8 cellular contexts compared by ENCODE assay signal in genomic region chr1:210250998-210251679, GRCh38. TPM values are rescaled to one million over a fixed set of nuclear protein-coding genes. Genes with fewer than 3 reads are reported as not detected.
DNase-seq lines count a peak whose midpoint lies in the region; ATAC-seq, FAIRE-seq and TF ChIP-seq lines count a peak whose summit lies in the region.

No MANE protein-coding gene starts in this region.

- H3K23ac ChIP-seq in H1 (ENCODE audit: insufficient read length), result no peak overlapping the region

- no peak for FAIRE-seq in H1 (lab: Jason Lieb, UNC)

- H3K79me2 ChIP-seq in H1 (ENCODE audit: control insufficient read depth in 1 of 2, insufficient read depth in 2 of 2, low read length in 2 of 2) (no peaks in the 10 kb centered on the region), Karpas-422 (ENCODE audit: low read length) (no peaks in the 10 kb centered on the region)

- H3K36me3 ChIP-seq in SJSA1, result no peaks in the 10 kb centered on the region
- no peaks in the 10 kb centered on the region for H3K36me3 ChIP-seq in H1 (ENCODE audit: control insufficient read depth in 2 of 4, insufficient read depth in 4 of 4, low read length in 3 of 4)
- no peaks in the 10 kb centered on the region for H3K36me3 ChIP-seq in mesodermal cell (ENCODE audit: control insufficient read depth, insufficient read depth, low read length)
- H3K36me3 ChIP-seq in thoracic aorta, result no peaks in the 10 kb centered on the region
- H3K36me3 ChIP-seq in Karpas-422 (ENCODE audit: insufficient read depth, low read length), result no peaks in the 10 kb centered on the region

- CTCF ChIA-PET in H1 (lab: Charles Lee; ENCODE audit: partially characterized antibody), result interaction anchor here (0.8 to 8.5 kb wide), 3 partner anchors 10 to 17 kb away, joined by 5 to 74 read pairs (median 8); no protein-coding TSS in a partner anchor

- H2AK5ac ChIP-seq in H1 (ENCODE audit: low read depth, low read length), result no peak overlapping the region

- H4K20me1 ChIP-seq in H1 (replicated peaks in 1 of 2; ENCODE audit: control insufficient read depth in 1 of 2, insufficient read depth in 2 of 2, low read length in 2 of 2), result no peaks in the 10 kb centered on the region
- H4K20me1 ChIP-seq in Karpas-422 (ENCODE audit: insufficient read depth, low read depth, low read length), result no peaks in the 10 kb centered on the region

- peak overlapping the region; percentile 62; the same call in 1 of the 2 replicates for H2BK12ac ChIP-seq in H1 (ENCODE audit: low read depth, low read length)

- H2BK120ac ChIP-seq in H1 (replicated peaks; ENCODE audit: low read depth, low read length), result peak overlapping the region; percentile 18

- no peaks in the 10 kb centered on the region for H3K9me2 ChIP-seq in Karpas-422 (replicated peaks; ENCODE audit: insufficient read depth, low read length)

- peak overlapping the region; percentile 74 for H3K56ac ChIP-seq in H1 (replicated peaks; ENCODE audit: insufficient read length, low read depth, low read length)

- H4K91ac ChIP-seq in H1 (replicated peaks; ENCODE audit: insufficient read length, low read length), result peak overlapping the region; percentile 71

- H3K14ac ChIP-seq in H1 (ENCODE audit: insufficient read length), result no peak overlapping the region

- H3K27ac ChIP-seq in SJSA1 (no peak overlapping the region), H1 (ENCODE audit: low read depth, low read length) (no peak overlapping the region), mesodermal cell (ENCODE audit: low read depth, low read length, severe bottlenecking) (peak overlapping the region; percentile 64), thoracic aorta (no peak overlapping the region), Karpas-422 (ENCODE audit: low read length) (no peak overlapping the region)

- H3K23me2 ChIP-seq in H1 (ENCODE audit: low read depth, low read length), result peaks cover 12% of the 10 kb centered on the region

- POLR2A ChIA-PET in H1 (lab: Charles Lee; ENCODE audit: partially characterized antibody), result interaction anchor here (1.3 to 4.9 kb wide), 9 partner anchors 11 to 123 kb away, joined by 4 to 40 read pairs (median 24); partner anchors contain the start of gene SERTAD4

- H3K27me3 ChIP-seq in SJSA1 (replicated peaks) (peaks cover 8% of the 10 kb centered on the region; the same call in 1 of the 2 replicates), H1 (replicated peaks in 1 of 4; ENCODE audit: control insufficient read depth in 3 of 4, extremely low read depth in 1 of 4, insufficient read depth in 3 of 4, low read length in 3 of 4) (peaks cover 0 to 22% (median 17%) of the 10 kb centered on the region in 4 experiments; a peak in 6 of 7 replicates), thoracic aorta (replicated peaks; ENCODE audit: insufficient read depth) (no peaks in the 10 kb centered on the region), Karpas-422 (ENCODE audit: low read length) (no peaks in the 10 kb centered on the region)

- peak overlapping the region; percentile 49; the same call in 1 of the 2 replicates for H2BK20ac ChIP-seq in H1 (ENCODE audit: low read length)

- no peak overlapping the region for H2BK15ac ChIP-seq in H1 (ENCODE audit: low read length)

- no peak overlapping the region for H2AFZ ChIP-seq in H1 (ENCODE audit: low read length)
- no peak overlapping the region for H2AFZ ChIP-seq in Karpas-422 (ENCODE audit: low read length)

- 0% methylated on average over 21 of the region's 37 CpGs; no CpG with 5 or more reads in 1 of the 2 experiments for WGBS in H1 (ENCODE audit: extremely low coverage in 1 of 2, insufficient coverage in 1 of 2, insufficient read length in 1 of 2, insufficient replicate concordance in 2 of 2, low coverage in 1 of 2, low lambda C conversion rate in 2 of 2, missing lambda C conversion rate in 1 of 2), 2 experiments
- 0 to 2% methylated on average over 19 to 20 of the region's 37 CpGs for WGBS in mesodermal cell (ENCODE audit: insufficient coverage in 2 of 2), 2 experiments

- H3K9me3 ChIP-seq in SJSA1 (replicated peaks) (no peaks in the 10 kb centered on the region), H1 (ENCODE audit: insufficient read depth in 2 of 2, low read depth in 1 of 2, low read length in 1 of 2) (no peaks in the 10 kb centered on the region), mesodermal cell (ENCODE audit: control insufficient read depth, low read length) (no peaks in the 10 kb centered on the region), thoracic aorta (no peaks in the 10 kb centered on the region), Karpas-422 (ENCODE audit: low read length) (no peaks in the 10 kb centered on the region)

- H3K4me1 ChIP-seq in SJSA1 (replicated peaks) (peaks cover 41% of the 10 kb centered on the region), H1 (replicated peaks in 1 of 4; ENCODE audit: control insufficient read depth in 3 of 4, insufficient read depth in 4 of 4, low read length in 3 of 4) (peaks cover 0 to 17% (median 11%) of the 10 kb centered on the region in 4 experiments; a peak in 5 of 7 replicates), mesodermal cell (ENCODE audit: control insufficient read depth, insufficient read depth, low read length, poor library complexity, severe bottlenecking) (peaks cover 29% of the 10 kb centered on the region), thoracic aorta (ENCODE audit: control insufficient read depth in 1 of 2, low read depth in 2 of 2) (peaks cover 6 to 16% of the 10 kb centered on the region in 2 donors), Karpas-422 (ENCODE audit: low read length) (no peaks in the 10 kb centered on the region)

- 0 out of 2 replicates have a peak overlapping the region, but pooled peaks have one; percentile 5 for H4K8ac ChIP-seq in H1 (ENCODE audit: extremely low read depth, insufficient read depth, low read length)

- no peaks in the 10 kb centered on the region for H3K79me1 ChIP-seq in H1 (ENCODE audit: low read depth, low read length)

- H3K4me3 ChIP-seq in SJSA1 (peak overlapping the region; percentile 34), H1 (ENCODE audit: extremely low read depth in 1 of 4, insufficient read depth in 2 of 4, low read depth in 3 of 4, low read length in 4 of 4) (peak overlapping the region; percentile 62 to 67 (median 66)), mesodermal cell (ENCODE audit: extremely low read depth, insufficient read depth, low read length, poor library complexity, severe bottlenecking) (peak overlapping the region; percentile 40), thoracic aorta (peak overlapping the region; percentile 80), Karpas-422 (ENCODE audit: low read length) (no peak overlapping the region)

- peak overlapping the region; percentile 98 to 99 for H3K4me2 ChIP-seq in H1 (ENCODE audit: insufficient read depth in 1 of 2, low read depth in 2 of 2, low read length in 2 of 2)
- no peak overlapping the region for H3K4me2 ChIP-seq in Karpas-422 (ENCODE audit: low read depth, low read length, poor library complexity, severe bottlenecking)

- ATAC-seq in thoracic aorta (ENCODE audit: insufficient number of reproducible peaks, low FRiP score, low read depth) (peak; percentile 54), HG03097 (IDR thresholded peaks at IDR 0.05; ENCODE audit: low FRiP score, unreplicated experiment) (no peak)

- 0 out of 2 replicates have a peak overlapping the region, but pooled peaks have one; percentile 98 for H2BK5ac ChIP-seq in H1 (ENCODE audit: low read depth, low read length)

- H3K9ac ChIP-seq in H1 (replicated peaks in 1 of 4; ENCODE audit: extremely low read depth in 1 of 4, low read depth in 3 of 4, low read length in 3 of 4), result peak overlapping the region in 1 of 4 experiments; percentile 54; a peak in 1 of 7 replicates
- no peak overlapping the region for H3K9ac ChIP-seq in Karpas-422 (ENCODE audit: low read length)

- peak overlapping the region; percentile 55 for H4K5ac ChIP-seq in H1 (ENCODE audit: insufficient read length, low read depth, low read length)

- peak; percentile 87 for DNase-seq in Daoy (ENCODE audit: low read depth)
- DNase-seq in M059J (ENCODE audit: low read depth), result peak; percentile 92
- peak in 1 of 2 experiments; percentile 77 for DNase-seq in SJSA1 (ENCODE audit: low read depth in 1 of 2, low spot score in 2 of 2)
- peak; percentile 83 to 86 for DNase-seq in H1 (ENCODE audit: low read depth in 1 of 2, low spot score in 2 of 2)
- no peak for DNase-seq in thoracic aorta (ENCODE audit: low spot score)
- no peak for DNase-seq in Karpas-422

- peak overlapping the region; percentile 85; the same call in 1 of the 2 replicates for H3K18ac ChIP-seq in H1 (ENCODE audit: extremely low read depth, low read length)

- H3K4ac ChIP-seq in H1 (replicated peaks; ENCODE audit: insufficient read length, low read depth, low read length), result no peak overlapping the region

- TF ChIP-seq EP300 in H1 (IDR thresholded peaks at IDR 0.05; ENCODE audit: borderline replicate concordance in 1 of 2, low read depth in 2 of 2, low read length in 2 of 2), result 0 out of 3 replicates have a peak, but pooled peaks of 1 of the 2 experiments have one; percentile 26

- TF ChIP-seq POLR2A in H1 (IDR thresholded peaks at IDR 0.05; ENCODE audit: control extremely low read depth in 1 of 2, low read depth in 2 of 2, low read length in 2 of 2), result no peak; a peak in 1 of 3 replicates

- TF ChIP-seq RAD21 in H1 (IDR thresholded peaks at IDR 0.05 in 1 of 2, conservative IDR thresholded peaks at IDR 0.05 in 1 of 2; ENCODE audit: low read depth in 2 of 2, low read length in 2 of 2), result no peak

- TF ChIP-seq CTCF in H1 (IDR thresholded peaks at IDR 0.05; ENCODE audit: control extremely low read depth in 1 of 3, insufficient read depth in 1 of 3, low read depth in 1 of 3, low read length in 3 of 3) (no peak), thoracic aorta (IDR thresholded peaks at IDR 0.05) (no peak)

TF ChIP-seq in H1, 55 proteins besides CTCF, POLR2A, EP300 and RAD21 (continues in another document):
- TF ChIP-seq HDAC2 (IDR thresholded peaks at IDR 0.05; ENCODE audit: borderline replicate concordance in 1 of 2, low read depth in 2 of 2, low read length in 2 of 2), result peak; percentile 59 to 62; a peak in 2 of 4 replicates

RNA-seq across cellular contexts. Expression of gene SERTAD4, which starts 18.5 kb away (rescaled TPM):
- total RNA-seq in Daoy (2014; rRNA removed; shearing (Covaris generic)), result 4.4 and 5.1 TPM in 2 replicates
- total RNA-seq in M059J (2014; rRNA removed; shearing (Covaris generic)), result 1.8 and 4.2 TPM in 2 replicates
- total RNA-seq in SJSA1 (2014; rRNA removed; shearing (Covaris generic)), result 4.8 and 6.6 TPM in 2 replicates
- 3.2 and 3.3 TPM in 2 replicates for total RNA-seq in H1 (2021; fragmentation: NEBNext Ultra II Directional; extraction: Animal tissue kit (Norgen Biotek cat#: 25700))
- 0.54 and 0.80 TPM in 2 replicates for polyA plus RNA-seq in H1 (2011; rRNA removed)
- polyA plus RNA-seq in H1 (2011; cell fraction: cytosol; rRNA removed), result 0.63 TPM
- 1.2 TPM for polyA plus RNA-seq in H1 (2011; cell fraction: nucleus; rRNA removed)
- 0.92 to 1.7 TPM (median 1.5 TPM) in 4 replicates for polyA plus RNA-seq in H1 (2012, experiment 1 of 2)
- polyA plus RNA-seq in H1 (2012, experiment 2 of 2), result 0.21 TPM
- polyA plus RNA-seq in H1 (2013, experiment 1 of 2), result 3.9 TPM
- polyA plus RNA-seq in H1 (2013, experiment 2 of 2), result 4.0 TPM
- polyA minus RNA-seq in H1 (2011; rRNA and poly(A)+ RNA removed), result 0.85 and 1.2 TPM in 2 replicates
- 0.51 TPM for polyA minus RNA-seq in H1 (2011; cell fraction: cytosol; rRNA and poly(A)+ RNA removed)
- 2.9 TPM for polyA minus RNA-seq in H1 (2011; cell fraction: nucleus; rRNA and poly(A)+ RNA removed)
- 7.3 TPM for polyA plus RNA-seq in mesodermal cell (2013, experiment 1 of 2)
- polyA plus RNA-seq in mesodermal cell (2013, experiment 2 of 2), result 7.9 TPM
- total RNA-seq in thoracic aorta, result 10 to 100 TPM in 1 of 2 donors, 1 to 10 TPM in 1; 5.8 to 10.0 TPM
- total RNA-seq in Karpas-422 (2014; rRNA removed; shearing (Covaris generic); ENCODE audit: low replicate concordance), result not detected in 2 replicates

Comparison
In these comparisons a context has a peak if more than half of its experiments do, and no peak if none do; other contexts are left out.
1. DNase-seq: peak in Daoy (single experiment), M059J (single experiment) and H1 (2 of 2); none in thoracic aorta (single experiment) and Karpas-422 (single experiment).